7 cellular contexts compared by ENCODE assay signal in genomic region chr2:87263868-87264518, GRCh38.
DNase-seq lines count a peak whose midpoint lies in the region; ATAC-seq, FAIRE-seq and TF ChIP-seq lines count a peak whose summit lies in the region.
"Not testable (repeated sequence)": the region's sequence is repeated elsewhere in the genome, so short reads cannot be mapped to it uniquely, and the experiment has no call there.

No MANE protein-coding gene starts in this region.

- not testable (repeated sequence) for H3K4me2 ChIP-seq in PC-3 (ENCODE audit: low read length); K562 (ENCODE audit: insufficient read depth, low read length)

- not testable (repeated sequence) for H3K4me1 Mint-ChIP-seq in activated CD4-positive, alpha-beta T cell treated with anti-CD3 and anti-CD28 coated beads for 36 hours; progenitor cell of endocrine pancreas (ENCODE audit: low read depth)

- not testable (repeated sequence) for H3K27ac ChIP-seq in PC-3 (ENCODE audit: low read length); K562 (ENCODE audit: extremely low read depth, low read depth, low read length); foreskin keratinocyte; lower lobe of right lung

- H3K9ac ChIP-seq in PC-3 (ENCODE audit: low read length); K562 (ENCODE audit: insufficient read depth in 1 of 2, low read depth in 2 of 2, low read length in 2 of 2): not testable (repeated sequence)

- BruUV-seq in PC-3 (replicated peaks; lab: Mats Ljungman, UMichigan); K562 (replicated peaks; lab: Mats Ljungman, UMichigan): not testable (repeated sequence)

- not testable (repeated sequence) for H3K79me2 ChIP-seq in PC-3 (ENCODE audit: low read length); K562 (ENCODE audit: control insufficient read depth, insufficient read depth, low read length)

- H3K9me3 Mint-ChIP-seq in activated CD4-positive, alpha-beta T cell treated with anti-CD3 and anti-CD28 coated beads for 36 hours (ENCODE audit: low read depth); progenitor cell of endocrine pancreas (ENCODE audit: low read depth): not testable (repeated sequence)

- H3K4me3 ChIP-seq in PC-3 (ENCODE audit: low read length); K562; lower lobe of right lung: not testable (repeated sequence)

- not testable (repeated sequence) for TF ChIP-seq CTCF in PC-3 (conservative IDR thresholded peaks at IDR 0.05; ENCODE audit: low read depth, low read length); K562 (IDR thresholded peaks at IDR 0.05 in 2 of 3, conservative IDR thresholded peaks at IDR 0.05 in 1 of 3; ENCODE audit: insufficient read depth in 2 of 3, low read depth in 1 of 3, low read length in 3 of 3); foreskin keratinocyte (conservative IDR thresholded peaks at IDR 0.05); lower lobe of right lung (IDR thresholded peaks at IDR 0.05)
- TF ChIP-seq CTCF in progenitor cell of endocrine pancreas (IDR thresholded peaks at IDR 0.05; ENCODE audit: unreplicated experiment) = peak; percentile 26

- in situ Hi-C loops in K562 (cut with MboI) = not testable (repeated sequence)

- TF ChIP-seq RAD21 in K562 (CRISPR knock-in tag; conservative IDR thresholded peaks at IDR 0.05 in 1 of 2, IDR thresholded peaks at IDR 0.05 in 1 of 2) = not testable (repeated sequence)

- H3K36me3 ChIP-seq in PC-3 (ENCODE audit: low read depth, low read length); K562 (ENCODE audit: control insufficient read depth, insufficient read depth, low read length); lower lobe of right lung: not testable (repeated sequence)

- not testable (repeated sequence) for H3K4me3 Mint-ChIP-seq in activated CD4-positive, alpha-beta T cell treated with anti-CD3 and anti-CD28 coated beads for 36 hours; progenitor cell of endocrine pancreas (ENCODE audit: low read depth)

- ATAC-seq in PC-3 = peak; percentile 85
- peak; percentile 55 for ATAC-seq in activated CD4-positive, alpha-beta T cell treated with anti-CD3 and anti-CD28 coated beads for 36 hours
- ATAC-seq in K562 = peak; percentile 78
- ATAC-seq in foreskin keratinocyte = peak; percentile 74
- peak; percentile 20 to 32 for ATAC-seq in lower lobe of right lung

- H3F3A ChIP-seq in PC-3 (ENCODE audit: low read length, unreplicated experiment) = not testable (repeated sequence)

- not testable (repeated sequence) for H3K27me3 Mint-ChIP-seq in activated CD4-positive, alpha-beta T cell treated with anti-CD3 and anti-CD28 coated beads for 36 hours; progenitor cell of endocrine pancreas

- H3K4me1 ChIP-seq in PC-3 (ENCODE audit: insufficient read depth, low read length); K562 (replicated peaks in 1 of 2; ENCODE audit: control insufficient read depth in 2 of 2, insufficient read depth in 2 of 2, low read length in 2 of 2); foreskin keratinocyte; lower lobe of right lung: not testable (repeated sequence)

- not testable (repeated sequence) for H3K9me1 ChIP-seq in K562 (ENCODE audit: control insufficient read depth, insufficient read depth, low read length)

- TF ChIP-seq EP300 in K562 (IDR thresholded peaks at IDR 0.05; ENCODE audit: low read length) = not testable (repeated sequence)

- WGBS in K562 (ENCODE audit: insufficient coverage, low coverage, missing lambda C conversion rate) = no CpG with 5 or more reads among the region's 3 CpGs

- not testable (repeated sequence) for H4K20me1 ChIP-seq in PC-3 (ENCODE audit: low read length); K562 (replicated peaks; ENCODE audit: control insufficient read depth, insufficient read depth, low read length)

- H3K9me2 ChIP-seq in PC-3 (replicated peaks; ENCODE audit: low read length) = not testable (repeated sequence)

- POLR2A ChIA-PET in PC-3 (lab: Charles Lee; ENCODE audit: unreplicated experiment); activated CD4-positive, alpha-beta T cell treated with anti-CD3 and anti-CD28 coated beads for 36 hours (lab: Charles Lee); K562 (lab: Yijun Ruan, JAX): not testable (repeated sequence)

- intact Hi-C loops in PC-3 (cut with micrococcal nuclease); activated CD4-positive, alpha-beta T cell treated with anti-CD3 and anti-CD28 coated beads for 36 hours (cut with DNase I, micrococcal nuclease); K562 (cut with micrococcal nuclease); lower lobe of right lung (cut with DNase I): not testable (repeated sequence)

- not testable (repeated sequence) for H3K9me3 ChIP-seq in PC-3 (ENCODE audit: low read length); K562 (replicated peaks; ENCODE audit: control insufficient read depth, insufficient read depth, low read depth, low read length); lower lobe of right lung

- CTCF ChIA-PET in PC-3 (lab: Charles Lee); activated CD4-positive, alpha-beta T cell treated with anti-CD3 and anti-CD28 coated beads for 36 hours (lab: Charles Lee); K562 (lab: Yijun Ruan, JAX; ENCODE audit: low intra/inter-chr PET ratio): not testable (repeated sequence)

- not testable (repeated sequence) for DNase-seq in GM12892 (ENCODE audit: insufficient read length); PC-3; activated CD4-positive, alpha-beta T cell treated with anti-CD3 and anti-CD28 coated beads for 36 hours; K562 (ENCODE audit: extremely low read depth in 1 of 4, low spot score in 3 of 4); foreskin keratinocyte; lower lobe of right lung; progenitor cell of endocrine pancreas (ENCODE audit: low spot score, unreplicated experiment)

- H3K36me3 Mint-ChIP-seq in activated CD4-positive, alpha-beta T cell treated with anti-CD3 and anti-CD28 coated beads for 36 hours (ENCODE audit: low read depth); progenitor cell of endocrine pancreas (ENCODE audit: insufficient read depth): not testable (repeated sequence)

- not testable (repeated sequence) for H2AFZ ChIP-seq in PC-3 (ENCODE audit: low read length); K562 (ENCODE audit: low read depth, low read length)

- H3K27me3 ChIP-seq in PC-3 (ENCODE audit: low read length); K562 (ENCODE audit: control insufficient read depth in 2 of 2, insufficient read depth in 2 of 2, low read length in 2 of 2); foreskin keratinocyte; lower lobe of right lung (ENCODE audit: low read depth): not testable (repeated sequence)

- H3K27ac Mint-ChIP-seq in activated CD4-positive, alpha-beta T cell treated with anti-CD3 and anti-CD28 coated beads for 36 hours; progenitor cell of endocrine pancreas: not testable (repeated sequence)

- TF ChIP-seq POLR2A in GM12892 (IDR thresholded peaks at IDR 0.05; ENCODE audit: low read depth, low read length); K562 (conservative IDR thresholded peaks at IDR 0.05): not testable (repeated sequence)

- peak; percentile 48 for FAIRE-seq in GM12892 (lab: Jason Lieb, UNC)
- FAIRE-seq in K562 (lab: Jason Lieb, UNC) = not testable (repeated sequence)

Comparison
In these comparisons a context has a peak if more than half of its experiments do, and no peak if none do; other contexts are left out.
1. ATAC-seq: peak in every context shown above with its lines; median percentile 85 in PC-3; 78 in K562; 74 in foreskin keratinocyte; 55 in activated CD4-positive, alpha-beta T cell treated with anti-CD3 and anti-CD28 coated beads for 36 hours; 26 in lower lobe of right lung.